ENCODE assay signal across 23 cellular contexts in genomic region chr17:64940055-64940454, GRCh38. TPM values are rescaled to one million over a fixed set of nuclear protein-coding genes. Genes with fewer than 3 reads are reported as not detected.
DNase-seq lines count a peak whose midpoint lies in the region; ATAC-seq, FAIRE-seq and TF ChIP-seq lines count a peak whose summit lies in the region.
"Had no signal": no experiment of that assay in that cellular context is flagged by ENCODE, and none has a peak within 500 bp of the region (broad histone marks: within the 10 kb centered on the region; RNA-seq: fewer than 3 reads in every experiment).

No MANE protein-coding gene starts in this region.

- intact Hi-C loops in PC-3 (cut with micrococcal nuclease), result no loop called here
- intact Hi-C loops in thyroid gland (cut with DNase I), result no loop called here
- intact Hi-C loops in tibial artery (cut with DNase I; ENCODE audit: low total_unique reads), result no loop called here

- no TSS peak for BruUV-seq in PC-3 (replicated peaks; lab: Mats Ljungman, UMichigan)

- H3K79me1 ChIP-seq in trophoblast cell (ENCODE audit: low read length), result peaks cover 13% of the 10 kb centered on the region

- DNase-seq in PC-3 (peak; percentile 61), bronchial epithelial cell (ENCODE audit: low read depth) (peak; percentile 47), trophoblast cell (peak; percentile 77 to 83), thyroid gland (no peak), tibial artery (no peak), COLO668 (lab: John Stamatoyannopoulos, UW; ENCODE audit: unreplicated experiment) (no peak), mesothelial cell of epicardium (ENCODE audit: low spot score in 2 of 2, unreplicated experiment in 2 of 2) (no peak)
- DNase-seq: ACHN; BE2C; C1 segment of cervical spinal cord; Caco-2; CD4-positive, CD25-positive, alpha-beta regulatory T cell; CD8-positive, alpha-beta memory T cell; DMS153; DMS79; GDM1; H9 had no signal

- no peak overlapping the region for H3K27ac Mint-ChIP-seq in mesothelial cell of epicardium
- H3K27ac Mint-ChIP-seq: H9, IgD-negative memory B cell had no signal

- H3K36me3 ChIP-seq in PC-3 (ENCODE audit: low read depth, low read length) (no peaks in the 10 kb centered on the region), bronchial epithelial cell (ENCODE audit: control insufficient read depth, insufficient read depth, low read length) (no peaks in the 10 kb centered on the region), esophagus (ENCODE audit: control insufficient read depth in 2 of 2, insufficient read depth in 2 of 2, low read length in 1 of 2) (no peaks in the 10 kb centered on the region), trophoblast cell (ENCODE audit: control insufficient read depth in 1 of 2, insufficient read depth in 2 of 2, low read length in 2 of 2) (no peaks in the 10 kb centered on the region), thyroid gland (no peaks in the 10 kb centered on the region), tibial artery (no peaks in the 10 kb centered on the region)
- H3K36me3 ChIP-seq: BE2C had no signal

- ATAC-seq in PC-3, result peak; percentile 50
- ATAC-seq: HepG2 had no signal

- no peaks in the 10 kb centered on the region for H4K20me1 ChIP-seq in PC-3 (ENCODE audit: low read length)

- H3K14ac ChIP-seq in trophoblast cell (ENCODE audit: low read length), result no peak overlapping the region

- no peaks in the 10 kb centered on the region for H3K9me2 ChIP-seq in PC-3 (replicated peaks; ENCODE audit: low read length)

- TF ChIP-seq CTCF in PC-3 (conservative IDR thresholded peaks at IDR 0.05; ENCODE audit: low read depth, low read length), result no peak
- no peak for TF ChIP-seq CTCF in bronchial epithelial cell (IDR thresholded peaks at IDR 0.05; ENCODE audit: insufficient read depth, low read length, severe bottlenecking)
- no peak for TF ChIP-seq CTCF in thyroid gland (IDR thresholded peaks at IDR 0.05)
- no peak for TF ChIP-seq CTCF in tibial artery (IDR thresholded peaks at IDR 0.05)
- no peak for TF ChIP-seq CTCF in mesothelial cell of epicardium (IDR thresholded peaks at IDR 0.05; ENCODE audit: unreplicated experiment)

- H3K79me2 ChIP-seq in PC-3 (ENCODE audit: low read length), result no peaks in the 10 kb centered on the region
- no peaks in the 10 kb centered on the region for H3K79me2 ChIP-seq in trophoblast cell (ENCODE audit: control insufficient read depth, insufficient read depth, low read length, poor library complexity)

- H4K91ac ChIP-seq in trophoblast cell (ENCODE audit: low read depth, low read length), result peak overlapping the region; percentile 46

- H3K4me1 ChIP-seq in PC-3 (ENCODE audit: insufficient read depth, low read length) (peaks cover 24% of the 10 kb centered on the region), esophagus (ENCODE audit: control insufficient read depth in 2 of 2, insufficient read depth in 2 of 2, low read length in 1 of 2) (peaks cover 4 to 10% of the 10 kb centered on the region in 2 donors), trophoblast cell (ENCODE audit: control insufficient read depth in 1 of 2, insufficient read depth in 2 of 2, low read length in 2 of 2) (peaks cover 3 to 18% of the 10 kb centered on the region in 2 experiments), thyroid gland (peaks cover 5 to 8% of the 10 kb centered on the region in 2 donors), tibial artery (no peaks in the 10 kb centered on the region)
- H3K4me1 ChIP-seq: BE2C, Caco-2 had no signal

- H4K12ac ChIP-seq in trophoblast cell (ENCODE audit: low read depth, low read length), result no peak overlapping the region

- no peak for FAIRE-seq in bronchial epithelial cell (lab: Jason Lieb, UNC)
- FAIRE-seq: A204.1, GM12892, H1, HepG2 had no signal

- H3K4me2 ChIP-seq in PC-3 (ENCODE audit: low read length) (peak overlapping the region; percentile 12), trophoblast cell (ENCODE audit: low read length) (peak overlapping the region; percentile 36)

- no peaks in the 10 kb centered on the region for H3K9me3 Mint-ChIP-seq in mesothelial cell of epicardium
- H3K9me3 Mint-ChIP-seq: CD8-positive, alpha-beta memory T cell; H9 had no signal

- no peaks in the 10 kb centered on the region for H3K27me3 ChIP-seq in PC-3 (ENCODE audit: low read length)
- H3K27me3 ChIP-seq in bronchial epithelial cell (ENCODE audit: control insufficient read depth, insufficient read depth, low read length), result no peaks in the 10 kb centered on the region
- H3K27me3 ChIP-seq in esophagus (ENCODE audit: control insufficient read depth in 1 of 2, insufficient read depth in 2 of 2, low read length in 2 of 2), result no peaks in the 10 kb centered on the region
- H3K27me3 ChIP-seq in trophoblast cell (ENCODE audit: insufficient read depth, low read length), result no peaks in the 10 kb centered on the region
- no peaks in the 10 kb centered on the region for H3K27me3 ChIP-seq in thyroid gland
- H3K27me3 ChIP-seq in tibial artery, result no peaks in the 10 kb centered on the region
- H3K27me3 ChIP-seq: BE2C had no signal

- H3K4me3 ChIP-seq in PC-3 (ENCODE audit: low read length) (no peak overlapping the region), bronchial epithelial cell (ENCODE audit: low read depth, low read length) (no peak overlapping the region), esophagus (ENCODE audit: low read depth in 1 of 2, low read length in 2 of 2) (no peak overlapping the region), trophoblast cell (ENCODE audit: low read depth, low read length) (no peak overlapping the region), thyroid gland (replicated peaks in 1 of 3) (no peak overlapping the region), tibial artery (no peak overlapping the region)

- no peak overlapping the region for H3K27ac ChIP-seq in PC-3 (ENCODE audit: low read length)
- H3K27ac ChIP-seq in esophagus (ENCODE audit: low read depth in 2 of 2, low read length in 1 of 2), result peak overlapping the region; percentile 40 to 70
- peak overlapping the region; percentile 61 for H3K27ac ChIP-seq in trophoblast cell (ENCODE audit: low read depth, low read length)
- no peak overlapping the region for H3K27ac ChIP-seq in thyroid gland
- no peak overlapping the region for H3K27ac ChIP-seq in tibial artery

- H3K9ac ChIP-seq in PC-3 (ENCODE audit: low read length), result no peak overlapping the region
- H3K9ac ChIP-seq in trophoblast cell (ENCODE audit: low read length), result no peak overlapping the region

- H3F3A ChIP-seq in PC-3 (ENCODE audit: low read length, unreplicated experiment), result no peaks in the 10 kb centered on the region

- TF ChIP-seq POLR2A in thyroid gland (IDR thresholded peaks at IDR 0.05), result no peak

- H2BK12ac ChIP-seq in trophoblast cell (ENCODE audit: low read length), result no peak overlapping the region

- H3K27me3 Mint-ChIP-seq in mesothelial cell of epicardium (ENCODE audit: low read depth), result no peaks in the 10 kb centered on the region

- no peak overlapping the region for H3K4ac ChIP-seq in trophoblast cell (ENCODE audit: low read depth, low read length)

- H3K18ac ChIP-seq in trophoblast cell (ENCODE audit: low read length), result no peak overlapping the region

- CTCF ChIA-PET in PC-3 (lab: Charles Lee), result no interaction called here

- H2AK5ac ChIP-seq in trophoblast cell (ENCODE audit: low read length), result no peak overlapping the region

- no peak overlapping the region for H3K23ac ChIP-seq in trophoblast cell (ENCODE audit: low read length)

- no peak overlapping the region for H3K4me3 Mint-ChIP-seq in mesothelial cell of epicardium
- H3K4me3 Mint-ChIP-seq: CD4-positive, CD25-positive, alpha-beta regulatory T cell; H9; IgD-negative memory B cell had no signal

- no peak overlapping the region for H4K8ac ChIP-seq in trophoblast cell (ENCODE audit: low read depth, low read length)

- peaks cover 3% of the 10 kb centered on the region for H3K4me1 Mint-ChIP-seq in mesothelial cell of epicardium

- WGBS in esophagus, 2 donors, result 89 to 96% methylated on average over 4 of the region's 4 CpGs
- no CpG with 5 or more reads among the region's 4 CpGs for WGBS in trophoblast cell (ENCODE audit: extremely low coverage, insufficient coverage, insufficient read length)
- 94 to 95% methylated on average over 4 of the region's 4 CpGs for WGBS in thyroid gland, 2 donors

- no peaks in the 10 kb centered on the region for H3K9me3 ChIP-seq in PC-3 (ENCODE audit: low read length)
- no peaks in the 10 kb centered on the region for H3K9me3 ChIP-seq in esophagus (ENCODE audit: control insufficient read depth in 2 of 2, insufficient read depth in 1 of 2, low read depth in 1 of 2, low read length in 1 of 2)
- peaks cover 2% of the 10 kb centered on the region for H3K9me3 ChIP-seq in trophoblast cell (ENCODE audit: insufficient read depth, low read depth, low read length)
- H3K9me3 ChIP-seq in thyroid gland, result no peaks in the 10 kb centered on the region
- no peaks in the 10 kb centered on the region for H3K9me3 ChIP-seq in tibial artery
- H3K9me3 ChIP-seq: BE2C, Caco-2 had no signal

- H2BK120ac ChIP-seq in trophoblast cell (ENCODE audit: insufficient read depth, low read length, poor library complexity), result peak overlapping the region; percentile 12

- POLR2A ChIA-PET in PC-3 (lab: Charles Lee; ENCODE audit: unreplicated experiment), result no interaction called here

- H2AFZ ChIP-seq in PC-3 (ENCODE audit: low read length), result no peak overlapping the region
- H2AFZ ChIP-seq in trophoblast cell (ENCODE audit: insufficient read depth, low read length, poor library complexity), result no peak overlapping the region

- no peaks in the 10 kb centered on the region for H3K36me3 Mint-ChIP-seq in mesothelial cell of epicardium
- H3K36me3 Mint-ChIP-seq: IgD-negative memory B cell had no signal

- no peak overlapping the region for H2BK5ac ChIP-seq in trophoblast cell (ENCODE audit: low read depth, low read length, poor library complexity)

RNA-seq across cellular contexts. Expression of gene LRRC37A3, which starts 20.8 kb away (rescaled TPM):
- 6.4 and 7.1 TPM in 2 replicates for total RNA-seq in PC-3 (2014; rRNA removed)
- 1.1 and 5.0 TPM in 2 replicates for total RNA-seq in bronchial epithelial cell
- 1 to 10 TPM in 1 of 2 donors, under 1 TPM in 1; 0.89 to 7.2 TPM for polyA plus RNA-seq in esophagus
- 5.6 and 6.7 TPM in 2 replicates for polyA plus RNA-seq in trophoblast cell (2013)
- 10 to 100 TPM in 3 of 4 donors, 1 to 10 TPM in 1; 9.2 to 20.3 (median 12.8) TPM for total RNA-seq in thyroid gland
- total RNA-seq in mesothelial cell of epicardium, result 31.5 to 34.7 TPM (median 34.7 TPM) in 3 replicates

Comparison
In these comparisons a context has a peak if more than half of its experiments do, and no peak if none do; other contexts are left out.
1. DNase-seq: peak in PC-3 (single experiment), bronchial epithelial cell (single experiment) and trophoblast cell (2 of 2); none in thyroid gland (0 of 2), tibial artery (0 of 2), COLO668 (single experiment) and mesothelial cell of epicardium (0 of 2).
2. H3K27ac ChIP-seq: peak in esophagus (2 of 2) and trophoblast cell (single experiment); none in PC-3 (single experiment), thyroid gland (0 of 3) and tibial artery (0 of 2).